Comparison of ENCODE assay signal across 1 cellular context in genomic region chr12:53599579-53599978, GRCh38.
TF ChIP-seq lines count a peak whose summit lies in the region.

No MANE protein-coding gene starts in this region.

TF ChIP-seq in GM12878, 131 proteins besides CTCF, POLR2A, EP300 and RAD21 (continued from another document):
- no peak for TF ChIP-seq RELB (IDR thresholded peaks at IDR 0.05; ENCODE audit: low read depth)
